ENCODE assay signal across 1 cellular context in the genomic region with DNA sequence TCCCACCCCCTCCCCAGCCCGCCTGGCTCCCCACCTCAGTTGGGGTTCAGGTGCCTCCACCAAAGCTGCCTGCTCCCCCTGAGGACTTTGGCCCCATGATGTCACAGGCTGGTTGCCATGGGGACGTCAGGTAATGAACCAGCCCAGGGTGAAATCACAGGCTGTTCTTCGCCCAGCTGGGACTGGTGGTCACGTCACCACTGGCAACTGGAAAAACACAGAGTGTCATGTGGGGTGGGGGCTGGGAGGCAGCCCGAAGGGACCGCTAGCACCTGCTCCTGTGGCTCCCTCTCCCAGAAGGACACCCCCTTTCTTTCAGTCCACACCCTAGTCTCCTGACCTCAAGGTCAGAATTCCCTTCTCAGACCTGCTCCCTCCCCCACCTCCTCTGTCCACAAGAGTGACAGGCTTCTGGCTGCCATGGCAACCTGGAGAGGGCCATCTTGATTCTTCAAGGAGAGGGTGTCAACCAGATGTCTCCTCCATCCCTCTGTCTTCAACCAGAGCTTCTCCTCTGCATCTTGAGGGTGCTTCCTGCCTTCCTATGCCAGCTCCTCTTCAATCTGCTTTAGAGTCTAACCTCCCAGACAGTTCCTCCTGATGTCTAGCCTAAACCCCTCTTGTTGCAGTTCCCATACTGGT.
TF ChIP-seq lines count a peak whose summit lies in the region.

No MANE protein-coding gene starts in this region.

TF ChIP-seq in H1, 55 proteins besides CTCF, POLR2A, EP300 and RAD21:
- no peak for TF ChIP-seq SP2 (IDR thresholded peaks at IDR 0.05; ENCODE audit: low read length)
- no peak for TF ChIP-seq RBBP5 (IDR thresholded peaks at IDR 0.05; ENCODE audit: borderline replicate concordance, low read depth, low read length)
- no peak for TF ChIP-seq POU5F1 (IDR thresholded peaks at IDR 0.05; ENCODE audit: low read depth, low read length)
- TF ChIP-seq SRF (IDR thresholded peaks at IDR 0.05; ENCODE audit: low read depth, low read length), result no peak
- no peak for TF ChIP-seq EZH2 (IDR thresholded peaks at IDR 0.05; ENCODE audit: low read depth, low read length, severe bottlenecking)
- TF ChIP-seq SIX5 (IDR thresholded peaks at IDR 0.05; ENCODE audit: low read depth, low read length), result no peak
- no peak for TF ChIP-seq SP4 (IDR thresholded peaks at IDR 0.05; ENCODE audit: low read length)
- no peak for TF ChIP-seq POLR2AphosphoS5 (IDR thresholded peaks at IDR 0.05; ENCODE audit: low read depth, low read length)
- no peak for TF ChIP-seq RNF2 (IDR thresholded peaks at IDR 0.05; ENCODE audit: borderline replicate concordance, low read depth, low read length, missing control alignments, poor library complexity, severe bottlenecking)
- no peak for TF ChIP-seq PHF8 (conservative IDR thresholded peaks at IDR 0.05; ENCODE audit: low read depth, low read length)
- no peak for TF ChIP-seq SUZ12 (IDR thresholded peaks at IDR 0.05; ENCODE audit: low read length)
- no peak for TF ChIP-seq GTF2F1 (IDR thresholded peaks at IDR 0.05; ENCODE audit: borderline replicate concordance, low read depth, low read length)
- no peak for TF ChIP-seq SAP30 (IDR thresholded peaks at IDR 0.05; ENCODE audit: insufficient read depth, insufficient replicate concordance, low read length)
- TF ChIP-seq NANOG (IDR thresholded peaks at IDR 0.05; ENCODE audit: insufficient read depth, low read depth, low read length, poor library complexity, severe bottlenecking), result no peak
- TF ChIP-seq SP1 (IDR thresholded peaks at IDR 0.05; ENCODE audit: low read depth, low read length), result 0 out of 2 replicates have a peak, but pooled peaks have one; percentile 25
- 0 out of 4 replicates have a peak, but pooled peaks of 1 of the 2 experiments have one; percentile 33 for TF ChIP-seq SIN3A (conservative IDR thresholded peaks at IDR 0.05 in 1 of 2, IDR thresholded peaks at IDR 0.05 in 1 of 2; ENCODE audit: low read depth in 1 of 2, low read length in 2 of 2)
- TF ChIP-seq, protein P1, sequence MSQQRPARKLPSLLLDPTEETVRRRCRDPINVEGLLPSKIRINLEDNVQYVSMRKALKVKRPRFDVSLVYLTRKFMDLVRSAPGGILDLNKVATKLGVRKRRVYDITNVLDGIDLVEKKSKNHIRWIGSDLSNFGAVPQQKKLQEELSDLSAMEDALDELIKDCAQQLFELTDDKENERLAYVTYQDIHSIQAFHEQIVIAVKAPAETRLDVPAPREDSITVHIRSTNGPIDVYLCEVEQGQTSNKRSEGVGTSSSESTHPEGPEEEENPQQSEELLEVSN (IDR thresholded peaks at IDR 0.05), result no peak
- TF ChIP-seq, protein P2, sequence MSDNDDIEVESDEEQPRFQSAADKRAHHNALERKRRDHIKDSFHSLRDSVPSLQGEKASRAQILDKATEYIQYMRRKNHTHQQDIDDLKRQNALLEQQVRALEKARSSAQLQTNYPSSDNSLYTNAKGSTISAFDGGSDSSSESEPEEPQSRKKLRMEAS (IDR thresholded peaks at IDR 0.05), result no peak
- TF ChIP-seq CTBP2 (IDR thresholded peaks at IDR 0.05; ENCODE audit: borderline replicate concordance, insufficient read depth, insufficient read length, low read length), result no peak
- TF ChIP-seq CHD1 (IDR thresholded peaks at IDR 0.05; ENCODE audit: low read depth, low read length), result no peak
- no peak for TF ChIP-seq RFX5 (IDR thresholded peaks at IDR 0.05; ENCODE audit: borderline replicate concordance, low read depth, low read length)
- TF ChIP-seq TCF12 (IDR thresholded peaks at IDR 0.05; ENCODE audit: low read depth, low read length), result 0 out of 2 replicates have a peak, but pooled peaks have one; percentile 29
- TF ChIP-seq, protein P3, sequence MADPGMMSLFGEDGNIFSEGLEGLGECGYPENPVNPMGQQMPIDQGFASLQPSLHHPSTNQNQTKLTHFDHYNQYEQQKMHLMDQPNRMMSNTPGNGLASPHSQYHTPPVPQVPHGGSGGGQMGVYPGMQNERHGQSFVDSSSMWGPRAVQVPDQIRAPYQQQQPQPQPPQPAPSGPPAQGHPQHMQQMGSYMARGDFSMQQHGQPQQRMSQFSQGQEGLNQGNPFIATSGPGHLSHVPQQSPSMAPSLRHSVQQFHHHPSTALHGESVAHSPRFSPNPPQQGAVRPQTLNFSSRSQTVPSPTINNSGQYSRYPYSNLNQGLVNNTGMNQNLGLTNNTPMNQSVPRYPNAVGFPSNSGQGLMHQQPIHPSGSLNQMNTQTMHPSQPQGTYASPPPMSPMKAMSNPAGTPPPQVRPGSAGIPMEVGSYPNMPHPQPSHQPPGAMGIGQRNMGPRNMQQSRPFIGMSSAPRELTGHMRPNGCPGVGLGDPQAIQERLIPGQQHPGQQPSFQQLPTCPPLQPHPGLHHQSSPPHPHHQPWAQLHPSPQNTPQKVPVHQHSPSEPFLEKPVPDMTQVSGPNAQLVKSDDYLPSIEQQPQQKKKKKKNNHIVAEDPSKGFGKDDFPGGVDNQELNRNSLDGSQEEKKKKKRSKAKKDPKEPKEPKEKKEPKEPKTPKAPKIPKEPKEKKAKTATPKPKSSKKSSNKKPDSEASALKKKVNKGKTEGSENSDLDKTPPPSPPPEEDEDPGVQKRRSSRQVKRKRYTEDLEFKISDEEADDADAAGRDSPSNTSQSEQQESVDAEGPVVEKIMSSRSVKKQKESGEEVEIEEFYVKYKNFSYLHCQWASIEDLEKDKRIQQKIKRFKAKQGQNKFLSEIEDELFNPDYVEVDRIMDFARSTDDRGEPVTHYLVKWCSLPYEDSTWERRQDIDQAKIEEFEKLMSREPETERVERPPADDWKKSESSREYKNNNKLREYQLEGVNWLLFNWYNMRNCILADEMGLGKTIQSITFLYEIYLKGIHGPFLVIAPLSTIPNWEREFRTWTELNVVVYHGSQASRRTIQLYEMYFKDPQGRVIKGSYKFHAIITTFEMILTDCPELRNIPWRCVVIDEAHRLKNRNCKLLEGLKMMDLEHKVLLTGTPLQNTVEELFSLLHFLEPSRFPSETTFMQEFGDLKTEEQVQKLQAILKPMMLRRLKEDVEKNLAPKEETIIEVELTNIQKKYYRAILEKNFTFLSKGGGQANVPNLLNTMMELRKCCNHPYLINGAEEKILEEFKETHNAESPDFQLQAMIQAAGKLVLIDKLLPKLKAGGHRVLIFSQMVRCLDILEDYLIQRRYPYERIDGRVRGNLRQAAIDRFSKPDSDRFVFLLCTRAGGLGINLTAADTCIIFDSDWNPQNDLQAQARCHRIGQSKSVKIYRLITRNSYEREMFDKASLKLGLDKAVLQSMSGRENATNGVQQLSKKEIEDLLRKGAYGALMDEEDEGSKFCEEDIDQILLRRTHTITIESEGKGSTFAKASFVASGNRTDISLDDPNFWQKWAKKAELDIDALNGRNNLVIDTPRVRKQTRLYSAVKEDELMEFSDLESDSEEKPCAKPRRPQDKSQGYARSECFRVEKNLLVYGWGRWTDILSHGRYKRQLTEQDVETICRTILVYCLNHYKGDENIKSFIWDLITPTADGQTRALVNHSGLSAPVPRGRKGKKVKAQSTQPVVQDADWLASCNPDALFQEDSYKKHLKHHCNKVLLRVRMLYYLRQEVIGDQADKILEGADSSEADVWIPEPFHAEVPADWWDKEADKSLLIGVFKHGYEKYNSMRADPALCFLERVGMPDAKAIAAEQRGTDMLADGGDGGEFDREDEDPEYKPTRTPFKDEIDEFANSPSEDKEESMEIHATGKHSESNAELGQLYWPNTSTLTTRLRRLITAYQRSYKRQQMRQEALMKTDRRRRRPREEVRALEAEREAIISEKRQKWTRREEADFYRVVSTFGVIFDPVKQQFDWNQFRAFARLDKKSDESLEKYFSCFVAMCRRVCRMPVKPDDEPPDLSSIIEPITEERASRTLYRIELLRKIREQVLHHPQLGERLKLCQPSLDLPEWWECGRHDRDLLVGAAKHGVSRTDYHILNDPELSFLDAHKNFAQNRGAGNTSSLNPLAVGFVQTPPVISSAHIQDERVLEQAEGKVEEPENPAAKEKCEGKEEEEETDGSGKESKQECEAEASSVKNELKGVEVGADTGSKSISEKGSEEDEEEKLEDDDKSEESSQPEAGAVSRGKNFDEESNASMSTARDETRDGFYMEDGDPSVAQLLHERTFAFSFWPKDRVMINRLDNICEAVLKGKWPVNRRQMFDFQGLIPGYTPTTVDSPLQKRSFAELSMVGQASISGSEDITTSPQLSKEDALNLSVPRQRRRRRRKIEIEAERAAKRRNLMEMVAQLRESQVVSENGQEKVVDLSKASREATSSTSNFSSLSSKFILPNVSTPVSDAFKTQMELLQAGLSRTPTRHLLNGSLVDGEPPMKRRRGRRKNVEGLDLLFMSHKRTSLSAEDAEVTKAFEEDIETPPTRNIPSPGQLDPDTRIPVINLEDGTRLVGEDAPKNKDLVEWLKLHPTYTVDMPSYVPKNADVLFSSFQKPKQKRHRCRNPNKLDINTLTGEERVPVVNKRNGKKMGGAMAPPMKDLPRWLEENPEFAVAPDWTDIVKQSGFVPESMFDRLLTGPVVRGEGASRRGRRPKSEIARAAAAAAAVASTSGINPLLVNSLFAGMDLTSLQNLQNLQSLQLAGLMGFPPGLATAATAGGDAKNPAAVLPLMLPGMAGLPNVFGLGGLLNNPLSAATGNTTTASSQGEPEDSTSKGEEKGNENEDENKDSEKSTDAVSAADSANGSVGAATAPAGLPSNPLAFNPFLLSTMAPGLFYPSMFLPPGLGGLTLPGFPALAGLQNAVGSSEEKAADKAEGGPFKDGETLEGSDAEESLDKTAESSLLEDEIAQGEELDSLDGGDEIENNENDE (IDR thresholded peaks at IDR 0.05; ENCODE audit: insufficient replicate concordance, low read length), result no peak
- peak; percentile 77; the same call in 1 of the 2 replicates for TF ChIP-seq KDM1A (IDR thresholded peaks at IDR 0.05; ENCODE audit: borderline replicate concordance, low read length)
- TF ChIP-seq ASH2L (IDR thresholded peaks at IDR 0.05; ENCODE audit: low read length), result no peak
- TF ChIP-seq CHD2 (IDR thresholded peaks at IDR 0.05; ENCODE audit: low read length), result no peak
- no peak for TF ChIP-seq NRF1 (IDR thresholded peaks at IDR 0.05; ENCODE audit: low read depth, low read length)
- TF ChIP-seq, protein P4, sequence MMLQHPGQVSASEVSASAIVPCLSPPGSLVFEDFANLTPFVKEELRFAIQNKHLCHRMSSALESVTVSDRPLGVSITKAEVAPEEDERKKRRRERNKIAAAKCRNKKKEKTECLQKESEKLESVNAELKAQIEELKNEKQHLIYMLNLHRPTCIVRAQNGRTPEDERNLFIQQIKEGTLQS (IDR thresholded peaks at IDR 0.05; ENCODE audit: insufficient read depth, low read depth, low read length), result no peak
- TF ChIP-seq YY1 (IDR thresholded peaks at IDR 0.05; ENCODE audit: low read depth, low read length), result peak; percentile 60; the same call in 1 of the 2 replicates
- TF ChIP-seq HDAC2 (IDR thresholded peaks at IDR 0.05; ENCODE audit: borderline replicate concordance in 1 of 2, low read depth in 2 of 2, low read length in 2 of 2), result no peak
